In the genomic region with DNA sequence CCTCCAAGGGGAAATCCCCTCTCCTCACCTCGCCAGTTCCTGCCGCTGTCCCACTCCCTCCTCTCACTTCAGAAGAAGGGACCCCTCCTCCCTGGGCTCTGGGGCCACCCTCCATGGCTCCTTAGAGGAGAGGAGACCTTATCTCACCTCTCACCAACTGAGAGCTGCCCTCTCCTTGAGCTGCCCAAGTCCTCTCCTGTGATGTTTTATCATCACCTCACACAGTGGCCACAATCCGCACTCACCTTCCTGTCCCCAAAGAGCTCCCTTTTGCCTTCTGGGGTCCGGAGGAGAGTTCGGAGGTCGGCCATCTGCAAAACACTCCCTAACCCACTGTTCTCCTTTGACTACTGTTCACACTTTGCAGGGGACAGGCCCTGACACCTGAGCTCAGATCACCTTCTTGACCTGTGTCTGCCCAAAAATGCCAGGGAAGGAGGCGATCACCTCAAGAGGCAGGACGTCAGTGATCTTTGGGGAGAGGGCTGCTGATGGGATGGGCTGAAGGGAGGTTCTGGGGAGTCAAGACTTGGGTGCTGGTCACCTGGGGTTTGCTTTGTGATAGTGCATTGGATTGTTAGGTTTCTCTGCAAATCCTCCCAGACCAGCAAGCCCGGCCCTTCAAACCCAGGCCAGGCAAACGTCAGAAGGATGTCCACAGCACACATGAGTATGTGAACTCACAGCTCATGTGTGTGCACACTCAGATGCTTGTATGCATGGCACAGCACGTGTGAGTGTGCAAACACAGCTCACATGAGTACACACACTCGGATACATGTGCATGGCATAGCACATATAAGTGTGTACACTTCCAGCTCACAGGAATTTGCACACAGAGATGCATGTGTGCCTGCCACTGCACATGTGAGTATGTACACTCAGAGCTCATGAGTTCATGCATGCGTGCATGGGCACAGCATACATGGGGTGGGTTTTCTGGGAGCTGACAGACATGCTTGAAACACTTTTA, we compare ENCODE assay signal across 17 cellular contexts. TPM values are rescaled to one million over a fixed set of nuclear protein-coding genes. Genes with fewer than 3 reads are reported as not detected.
"Had no signal": no experiment of that assay in that cellular context is flagged by ENCODE, and none has a peak within 500 bp of the region (broad histone marks: within the 10 kb centered on the region; RNA-seq: fewer than 3 reads in every experiment).

No MANE protein-coding gene starts in this region.

- H3K9me3 Mint-ChIP-seq: activated CD4-positive, alpha-beta memory T cell treated with anti-CD3 and anti-CD28 coated beads, Interleukin-2, amount 10 ng/mL, durations not matched to agents 7 days and 5 days; T-helper 1 cell treated with Interleukin-12 subunit alpha and Interleukin-12 subunit beta and Interleukin-4 antibody, amounts not matched to agents 30 μg/mL and 1 μg/mL, for 36 hours had no signal

- H3K27me3 ChIP-seq: cardiac muscle cell, esophagus muscularis mucosa, tibial nerve had no signal

- H3K4me3 ChIP-seq: cardiac muscle cell, esophagus muscularis mucosa, left lung, pancreas, skin epidermis, tibial nerve had no signal

- DNase-seq: activated CD4-positive, alpha-beta memory T cell treated with anti-CD3 and anti-CD28 coated beads, Interleukin-2, amount 10 ng/mL, durations not matched to agents 7 days and 5 days; activated CD4-positive, alpha-beta T cell treated with anti-CD3 and anti-CD28 coated beads for 4 hours; activated naive CD4-positive, alpha-beta T cell treated with Interleukin-2 at 50 U/mL for 16 hours; hippocampal formation; stimulated activated CD4-positive, alpha-beta T cell treated with anti-CD3 and anti-CD28 coated beads, Interleukin-4, amount 100 ng/mL, for 24 hours; stimulated activated naive CD4-positive, alpha-beta T cell had no signal

- H3K4me3 Mint-ChIP-seq: activated CD4-positive, alpha-beta memory T cell treated with anti-CD3 and anti-CD28 coated beads, Interleukin-2, amount 10 ng/mL, durations not matched to agents 7 days and 5 days; memory B cell; T-helper 1 cell treated with Interleukin-12 subunit alpha and Interleukin-12 subunit beta and Interleukin-4 antibody, amounts not matched to agents 30 μg/mL and 1 μg/mL, for 36 hours; WTC11 had no signal

- H3K4me1 Mint-ChIP-seq: activated CD4-positive, alpha-beta memory T cell treated with anti-CD3 and anti-CD28 coated beads, Interleukin-2, amount 10 ng/mL, durations not matched to agents 7 days and 5 days had no signal

- H3K27ac ChIP-seq: cardiac muscle cell, left lung, pancreas, skin epidermis, tibial nerve had no signal

- H3K36me3 Mint-ChIP-seq: memory B cell, WTC11 had no signal

- H3K9me3 ChIP-seq: esophagus muscularis mucosa, pancreas had no signal

- H3K36me3 ChIP-seq: cardiac muscle cell, esophagus muscularis mucosa, left lung, pancreas, tibial nerve had no signal

- H3K27ac Mint-ChIP-seq: activated CD4-positive, alpha-beta memory T cell treated with anti-CD3 and anti-CD28 coated beads, Interleukin-2, amount 10 ng/mL, durations not matched to agents 7 days and 5 days; memory B cell; T-helper 1 cell treated with Interleukin-12 subunit alpha and Interleukin-12 subunit beta and Interleukin-4 antibody, amounts not matched to agents 30 μg/mL and 1 μg/mL, for 36 hours; WTC11 had no signal

- ATAC-seq: left lung, pancreas, WTC11 had no signal

RNA-seq across cellular contexts. Expression of a gene that starts 41.8 kb away (rescaled TPM):
- total RNA-seq: activated CD4-positive, alpha-beta memory T cell treated with anti-CD3 and anti-CD28 coated beads, Interleukin-2, amount 10 ng/mL, durations not matched to agents 7 days and 5 days had no signal
- polyA plus RNA-seq: keratinocyte, neural cell had no signal
